In genomic region chr12:77152623-77153193, GRCh38 we compare ENCODE assay signal across 10 cellular contexts.
DNase-seq lines count a peak whose midpoint lies in the region; ATAC-seq, FAIRE-seq and TF ChIP-seq lines count a peak whose summit lies in the region.
"Had no signal": no experiment of that assay in that cellular context is flagged by ENCODE, and none has a peak within 500 bp of the region (broad histone marks: within the 10 kb centered on the region; RNA-seq: fewer than 3 reads in every experiment).

No MANE protein-coding gene starts in this region.

- H3K27ac Mint-ChIP-seq in mesothelial cell of epicardium = no peak overlapping the region
- no peak overlapping the region for H3K27ac Mint-ChIP-seq in activated naive CD8-positive, alpha-beta T cell treated with anti-CD3 and anti-CD28 coated beads for 36 hours
- H3K27ac Mint-ChIP-seq: naive B cell had no signal

- TF ChIP-seq CTCF in cardiac fibroblast (IDR thresholded peaks at IDR 0.05; ENCODE audit: low read depth, low read length) (peak; percentile 54), mesothelial cell of epicardium (IDR thresholded peaks at IDR 0.05; ENCODE audit: unreplicated experiment) (peak; percentile 34)

- H3K4me1 Mint-ChIP-seq in mesothelial cell of epicardium = peaks cover 3% of the 10 kb centered on the region
- H3K4me1 Mint-ChIP-seq in activated naive CD8-positive, alpha-beta T cell treated with anti-CD3 and anti-CD28 coated beads for 36 hours = no peaks in the 10 kb centered on the region
- H3K4me1 Mint-ChIP-seq: naive B cell had no signal

- DNase-seq in Caki2 (ENCODE audit: low read depth) (peak; percentile 9), KBM-7 (peak; percentile 3), cardiac fibroblast (ENCODE audit: low read depth in 2 of 2) (peak; percentile 70 to 74), mesothelial cell of epicardium (ENCODE audit: low spot score in 2 of 2, unreplicated experiment in 2 of 2) (no peak), GM12892 (ENCODE audit: insufficient read length) (no peak), NCI-H1092 treated with DMSO at 0.1 percent for 48 hours (lab: John Stamatoyannopoulos, UW) (no peak)
- no peak for DNase-seq in activated naive CD8-positive, alpha-beta T cell treated with anti-CD3 and anti-CD28 coated beads for 36 hours
- DNase-seq: naive B cell had no signal

- H3K4me3 ChIP-seq in cardiac fibroblast (replicated peaks in 1 of 2; ENCODE audit: low read depth in 2 of 2, low read length in 2 of 2) = no peak overlapping the region
- H3K4me3 ChIP-seq: HAP-1 had no signal

- peaks cover 30% of the 10 kb centered on the region for H3K27me3 Mint-ChIP-seq in mesothelial cell of epicardium (ENCODE audit: low read depth)
- no peaks in the 10 kb centered on the region for H3K27me3 Mint-ChIP-seq in activated naive CD8-positive, alpha-beta T cell treated with anti-CD3 and anti-CD28 coated beads for 36 hours

- H3K9me3 Mint-ChIP-seq in mesothelial cell of epicardium = no peaks in the 10 kb centered on the region
- H3K9me3 Mint-ChIP-seq in activated naive CD8-positive, alpha-beta T cell treated with anti-CD3 and anti-CD28 coated beads for 36 hours = no peaks in the 10 kb centered on the region

- ATAC-seq in HG03025 (IDR thresholded peaks at IDR 0.05; ENCODE audit: low FRiP score, unreplicated experiment) = no peak

- H3K4me3 Mint-ChIP-seq in mesothelial cell of epicardium = no peak overlapping the region
- no peak overlapping the region for H3K4me3 Mint-ChIP-seq in activated naive CD8-positive, alpha-beta T cell treated with anti-CD3 and anti-CD28 coated beads for 36 hours
- H3K4me3 Mint-ChIP-seq: naive B cell had no signal

- no peaks in the 10 kb centered on the region for H3K36me3 Mint-ChIP-seq in mesothelial cell of epicardium
- H3K36me3 Mint-ChIP-seq in activated naive CD8-positive, alpha-beta T cell treated with anti-CD3 and anti-CD28 coated beads for 36 hours = no peaks in the 10 kb centered on the region
- H3K36me3 Mint-ChIP-seq: naive B cell had no signal

- in situ Hi-C loops in Caki2 (cut with HindIII; ENCODE audit: low pct_unique_long_range_greater_than_20kb, low sequenced_read_pairs) (no loop called here), KBM-7 (cut with MboI; ENCODE audit: low pct_unique_long_range_greater_than_20kb, low sequenced_read_pairs) (no loop called here)

- no peak for FAIRE-seq in GM12892 (lab: Jason Lieb, UNC)

- TF ChIP-seq POLR2A in GM12892 (IDR thresholded peaks at IDR 0.05; ENCODE audit: low read depth, low read length) = no peak

Comparison
In these comparisons a context has a peak if more than half of its experiments do, and no peak if none do; other contexts are left out.
1. DNase-seq: peak in Caki2 (single experiment), KBM-7 (single experiment) and cardiac fibroblast (2 of 2); none in mesothelial cell of epicardium (0 of 2), GM12892 (single experiment), NCI-H1092 treated with DMSO at 0.1 percent for 48 hours (single experiment) and activated naive CD8-positive, alpha-beta T cell treated with anti-CD3 and anti-CD28 coated beads for 36 hours (single experiment).